Comparison of ENCODE assay signal across 1 cellular context in genomic region chr20:44355503-44356352, GRCh38.
TF ChIP-seq lines count a peak whose summit lies in the region.

Gene HNF4A, plus strand, starts transcription at chr20:44355699. Its CDS starts 106 bp downstream, at chr20:44355805.

TF ChIP-seq in HepG2, 621 proteins besides CTCF, POLR2A, EP300 and RAD21 (continued from another document and continues in another):
- TF ChIP-seq ZGPAT (CRISPR knock-in tag; IDR thresholded peaks at IDR 0.05) (peak; percentile 95), ZNF747 (CRISPR knock-in tag; IDR thresholded peaks at IDR 0.05; ENCODE audit: borderline replicate concordance) (peak; percentile 92), BORCS8-MEF2B (CRISPR knock-in tag; IDR thresholded peaks at IDR 0.05) (peak; percentile 97), DRAP1 (CRISPR knock-in tag; IDR thresholded peaks at IDR 0.05) (peak; percentile 97), ZNF530 (CRISPR knock-in tag; IDR thresholded peaks at IDR 0.05; ENCODE audit: low read depth) (peak; percentile 77; the same call in 1 of the 2 replicates), ZSCAN29 (CRISPR knock-in tag; conservative IDR thresholded peaks at IDR 0.05) (peak; percentile 95), ZNF513 (CRISPR knock-in tag; conservative IDR thresholded peaks at IDR 0.05) (0 out of 2 replicates have a peak, but pooled peaks have one; percentile 71), ZNF570 (CRISPR knock-in tag; IDR thresholded peaks at IDR 0.05; ENCODE audit: borderline replicate concordance) (peak; percentile 95), HOXA9 (CRISPR knock-in tag; IDR thresholded peaks at IDR 0.05; ENCODE audit: borderline replicate concordance) (no peak), ZNF883 (CRISPR knock-in tag; IDR thresholded peaks at IDR 0.05; ENCODE audit: not compliant biosample characterization) (peak; percentile 75), ZNF766 (CRISPR knock-in tag; IDR thresholded peaks at IDR 0.05; ENCODE audit: borderline replicate concordance) (peak; percentile 93; the same call in 1 of the 2 replicates), SRF (IDR thresholded peaks at IDR 0.05; ENCODE audit: low read depth, low read length) (no peak), ZNF354B (CRISPR knock-in tag; IDR thresholded peaks at IDR 0.05) (peak; percentile 58; the same call in 1 of the 2 replicates), RBM39 (IDR thresholded peaks at IDR 0.05; ENCODE audit: low read depth, low read length, poor library complexity, severe bottlenecking) (peak; percentile 98), SKI (IDR thresholded peaks at IDR 0.05; ENCODE audit: partially characterized antibody) (peak; percentile 52), AHR (CRISPR knock-in tag; IDR thresholded peaks at IDR 0.05) (0 out of 2 replicates have a peak, but pooled peaks have one; percentile 81), ZNF891 (CRISPR knock-in tag; IDR thresholded peaks at IDR 0.05) (peak; percentile 95), HNF1A (IDR thresholded peaks at IDR 0.05; ENCODE audit: low read depth) (peak; percentile 94), HNF1A (CRISPR knock-in tag; IDR thresholded peaks at IDR 0.05; ENCODE audit: borderline replicate concordance) (peak; percentile 99), ATM (IDR thresholded peaks at IDR 0.05; ENCODE audit: borderline replicate concordance) (no peak), GTF2F1 (IDR thresholded peaks at IDR 0.05; ENCODE audit: low read length) (no peak), ZNF510 (CRISPR knock-in tag; IDR thresholded peaks at IDR 0.05; ENCODE audit: low read depth) (peak; percentile 99), ZNF720 (CRISPR knock-in tag; IDR thresholded peaks at IDR 0.05) (0 out of 2 replicates have a peak, but pooled peaks have one; percentile 7), ZNF30 (CRISPR knock-in tag; IDR thresholded peaks at IDR 0.05) (0 out of 2 replicates have a peak, but pooled peaks have one; percentile 22), ZNF121 (CRISPR knock-in tag; IDR thresholded peaks at IDR 0.05) (peak; percentile 61; the same call in 1 of the 2 replicates), ERF (CRISPR knock-in tag; IDR thresholded peaks at IDR 0.05) (peak; percentile 82; the same call in 1 of the 2 replicates), GRHL1 (CRISPR knock-in tag; conservative IDR thresholded peaks at IDR 0.05) (no peak), HNRNPL (IDR thresholded peaks at IDR 0.05; ENCODE audit: low read depth, low read length) (peak; percentile 89), ZNF841 (CRISPR knock-in tag; IDR thresholded peaks at IDR 0.05; ENCODE audit: borderline replicate concordance) (no peak), TAF15 (IDR thresholded peaks at IDR 0.05; ENCODE audit: low read depth, low read length, poor library complexity, severe bottlenecking) (peak; percentile 76), ATF3 (CRISPR knock-in tag; IDR thresholded peaks at IDR 0.05) (0 out of 2 replicates have a peak, but pooled peaks have one; percentile 15), AGO2 (optimal IDR thresholded peaks at IDR 0.05; ENCODE audit: low read depth, low read length) (peak; percentile 94), REST (IDR thresholded peaks at IDR 0.05; ENCODE audit: borderline replicate concordance in 1 of 2, low read depth in 1 of 2, low read length in 2 of 2) (no peak; a peak in 2 of 4 replicates), KLF15 (CRISPR knock-in tag; IDR thresholded peaks at IDR 0.05; ENCODE audit: borderline replicate concordance) (peak; percentile 87; the same call in 1 of the 2 replicates), ZNF780A (CRISPR knock-in tag; IDR thresholded peaks at IDR 0.05) (no peak), TARDBP (CRISPR knock-in tag; IDR thresholded peaks at IDR 0.05) (peak; percentile 74), RFXAP (CRISPR knock-in tag; IDR thresholded peaks at IDR 0.05; ENCODE audit: borderline replicate concordance) (peak; percentile 91), CENPX (CRISPR knock-in tag; IDR thresholded peaks at IDR 0.05) (no peak), ZNF337 (CRISPR knock-in tag; IDR thresholded peaks at IDR 0.05; ENCODE audit: borderline replicate concordance, low read depth) (peak; percentile 49), FOXJ3 (CRISPR knock-in tag; IDR thresholded peaks at IDR 0.05; ENCODE audit: borderline replicate concordance) (peak; percentile 90; the same call in 1 of the 2 replicates), MIER2 (CRISPR knock-in tag; IDR thresholded peaks at IDR 0.05) (no peak), TOE1 (CRISPR knock-in tag; IDR thresholded peaks at IDR 0.05) (no peak; the same call in 1 of the 2 replicates), ZNF34 (CRISPR knock-in tag; IDR thresholded peaks at IDR 0.05; ENCODE audit: borderline replicate concordance) (peak; percentile 92), HCFC1 (IDR thresholded peaks at IDR 0.05; ENCODE audit: low read depth, low read length) (no peak), MEIS1 (CRISPR knock-in tag; IDR thresholded peaks at IDR 0.05; ENCODE audit: borderline replicate concordance) (peak; percentile 99), TBP (CRISPR knock-in tag; IDR thresholded peaks at IDR 0.05) (0 out of 2 replicates have a peak, but pooled peaks have one; percentile 94), GABPB1 (CRISPR knock-in tag; IDR thresholded peaks at IDR 0.05) (peak; percentile 78), ATF5 (CRISPR knock-in tag; IDR thresholded peaks at IDR 0.05; ENCODE audit: low read depth) (0 out of 2 replicates have a peak, but pooled peaks have one; percentile 76), NAIF1 (CRISPR knock-in tag; IDR thresholded peaks at IDR 0.05; ENCODE audit: borderline replicate concordance) (peak; percentile 86; the same call in 1 of the 2 replicates), SNAI1 (CRISPR knock-in tag; IDR thresholded peaks at IDR 0.05; ENCODE audit: borderline replicate concordance) (peak; percentile 79; the same call in 1 of the 2 replicates), ZNF776 (CRISPR knock-in tag; IDR thresholded peaks at IDR 0.05) (no peak), THAP11 (CRISPR knock-in tag; IDR thresholded peaks at IDR 0.05) (peak; percentile 68)
